In the genomic region with DNA sequence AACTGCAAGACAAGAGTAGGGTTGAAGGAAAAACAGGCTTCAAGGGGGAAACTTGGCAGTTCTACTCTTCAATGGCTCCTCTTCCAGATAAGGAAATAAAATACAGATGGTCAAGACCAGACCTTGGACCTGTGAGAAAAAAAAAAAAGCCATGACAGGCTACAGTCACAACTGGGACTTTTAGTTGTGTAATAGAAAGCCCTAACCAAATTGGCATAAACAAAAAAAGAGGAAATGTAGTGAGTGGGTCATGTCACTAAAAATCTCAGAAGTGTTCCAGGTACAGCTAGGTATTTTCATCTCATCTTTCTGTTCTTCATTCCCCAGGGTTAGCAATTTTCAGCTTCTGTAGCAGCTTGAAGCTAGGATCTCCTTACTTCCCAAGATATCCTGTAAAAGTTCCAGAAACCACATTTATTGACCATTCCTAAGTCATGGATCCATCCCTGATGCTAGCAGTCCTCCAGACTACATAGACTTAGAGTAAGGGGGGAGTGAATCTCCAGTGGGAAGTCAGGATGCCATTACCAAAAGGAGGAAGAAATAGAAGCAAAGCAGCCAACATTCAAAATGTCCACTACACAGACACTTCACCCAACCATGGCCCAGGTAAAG, we compare ENCODE assay signal across 1 cellular context.
A peak's percentile ranks its signal among the peaks of the same experiment; 100 is the strongest.
TF ChIP-seq lines count a peak whose summit lies in the region.

No MANE protein-coding gene starts in this region.

TF ChIP-seq in GM12878, 131 proteins besides CTCF, POLR2A, EP300 and RAD21 (continued from another document):
- TF ChIP-seq IKZF2 (IDR thresholded peaks at IDR 0.05) (peak; percentile 57 to 69), ZNF207 (IDR thresholded peaks at IDR 0.05; ENCODE audit: borderline replicate concordance) (no peak), USF2 (IDR thresholded peaks at IDR 0.05; ENCODE audit: borderline replicate concordance, low read depth, low read length) (no peak), EGR1 (IDR thresholded peaks at IDR 0.05; ENCODE audit: borderline replicate concordance in 1 of 2, low read depth in 2 of 2, low read length in 2 of 2) (no peak), ASH2L (IDR thresholded peaks at IDR 0.05; ENCODE audit: borderline replicate concordance, low read depth) (no peak), NR2F1 (conservative IDR thresholded peaks at IDR 0.05) (no peak), LARP7 (IDR thresholded peaks at IDR 0.05) (no peak), EED (IDR thresholded peaks at IDR 0.05; ENCODE audit: low read depth) (peak; percentile 37), RFX5 (IDR thresholded peaks at IDR 0.05; ENCODE audit: low read depth, low read length) (no peak), POU2F2 (IDR thresholded peaks at IDR 0.05; ENCODE audit: borderline replicate concordance, low read depth, low read length) (no peak), HCFC1 (IDR thresholded peaks at IDR 0.05; ENCODE audit: low read length) (no peak), CHD2 (IDR thresholded peaks at IDR 0.05; ENCODE audit: borderline replicate concordance, low read depth, low read length) (0 out of 2 replicates have a peak, but pooled peaks have one; percentile 20), NRF1 (conservative IDR thresholded peaks at IDR 0.05; ENCODE audit: low read depth, low read length) (no peak), ATF7 (IDR thresholded peaks at IDR 0.05; ENCODE audit: low read depth) (peak; percentile 68), RUNX3 (IDR thresholded peaks at IDR 0.05; ENCODE audit: low read length) (peak; percentile 29; the same call in 1 of the 2 replicates), IKZF1 (conservative IDR thresholded peaks at IDR 0.05) (peak; percentile 68; the same call in 1 of the 2 replicates), ZNF384 (IDR thresholded peaks at IDR 0.05; ENCODE audit: borderline replicate concordance, low read depth, low read length) (peak; percentile 88), HDAC6 (IDR thresholded peaks at IDR 0.05; ENCODE audit: unreplicated experiment) (no peak), MTA2 (IDR thresholded peaks at IDR 0.05; ENCODE audit: low read depth) (0 out of 2 replicates have a peak, but pooled peaks have one; percentile 12)
- TF ChIP-seq, protein P1, sequence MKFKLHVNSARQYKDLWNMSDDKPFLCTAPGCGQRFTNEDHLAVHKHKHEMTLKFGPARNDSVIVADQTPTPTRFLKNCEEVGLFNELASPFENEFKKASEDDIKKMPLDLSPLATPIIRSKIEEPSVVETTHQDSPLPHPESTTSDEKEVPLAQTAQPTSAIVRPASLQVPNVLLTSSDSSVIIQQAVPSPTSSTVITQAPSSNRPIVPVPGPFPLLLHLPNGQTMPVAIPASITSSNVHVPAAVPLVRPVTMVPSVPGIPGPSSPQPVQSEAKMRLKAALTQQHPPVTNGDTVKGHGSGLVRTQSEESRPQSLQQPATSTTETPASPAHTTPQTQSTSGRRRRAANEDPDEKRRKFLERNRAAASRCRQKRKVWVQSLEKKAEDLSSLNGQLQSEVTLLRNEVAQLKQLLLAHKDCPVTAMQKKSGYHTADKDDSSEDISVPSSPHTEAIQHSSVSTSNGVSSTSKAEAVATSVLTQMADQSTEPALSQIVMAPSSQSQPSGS (IDR thresholded peaks at IDR 0.05; ENCODE audit: low read length): peak; percentile 44; the same call in 1 of the 2 replicates
- TF ChIP-seq, protein P2, sequence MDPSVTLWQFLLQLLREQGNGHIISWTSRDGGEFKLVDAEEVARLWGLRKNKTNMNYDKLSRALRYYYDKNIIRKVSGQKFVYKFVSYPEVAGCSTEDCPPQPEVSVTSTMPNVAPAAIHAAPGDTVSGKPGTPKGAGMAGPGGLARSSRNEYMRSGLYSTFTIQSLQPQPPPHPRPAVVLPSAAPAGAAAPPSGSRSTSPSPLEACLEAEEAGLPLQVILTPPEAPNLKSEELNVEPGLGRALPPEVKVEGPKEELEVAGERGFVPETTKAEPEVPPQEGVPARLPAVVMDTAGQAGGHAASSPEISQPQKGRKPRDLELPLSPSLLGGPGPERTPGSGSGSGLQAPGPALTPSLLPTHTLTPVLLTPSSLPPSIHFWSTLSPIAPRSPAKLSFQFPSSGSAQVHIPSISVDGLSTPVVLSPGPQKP (IDR thresholded peaks at IDR 0.05; ENCODE audit: low read depth, low read length): no peak
- TF ChIP-seq, protein P3, sequence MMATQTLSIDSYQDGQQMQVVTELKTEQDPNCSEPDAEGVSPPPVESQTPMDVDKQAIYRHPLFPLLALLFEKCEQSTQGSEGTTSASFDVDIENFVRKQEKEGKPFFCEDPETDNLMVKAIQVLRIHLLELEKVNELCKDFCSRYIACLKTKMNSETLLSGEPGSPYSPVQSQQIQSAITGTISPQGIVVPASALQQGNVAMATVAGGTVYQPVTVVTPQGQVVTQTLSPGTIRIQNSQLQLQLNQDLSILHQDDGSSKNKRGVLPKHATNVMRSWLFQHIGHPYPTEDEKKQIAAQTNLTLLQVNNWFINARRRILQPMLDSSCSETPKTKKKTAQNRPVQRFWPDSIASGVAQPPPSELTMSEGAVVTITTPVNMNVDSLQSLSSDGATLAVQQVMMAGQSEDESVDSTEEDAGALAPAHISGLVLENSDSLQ (IDR thresholded peaks at IDR 0.05): peak; percentile 28; the same call in 1 of the 2 replicates
- TF ChIP-seq, protein P4, sequence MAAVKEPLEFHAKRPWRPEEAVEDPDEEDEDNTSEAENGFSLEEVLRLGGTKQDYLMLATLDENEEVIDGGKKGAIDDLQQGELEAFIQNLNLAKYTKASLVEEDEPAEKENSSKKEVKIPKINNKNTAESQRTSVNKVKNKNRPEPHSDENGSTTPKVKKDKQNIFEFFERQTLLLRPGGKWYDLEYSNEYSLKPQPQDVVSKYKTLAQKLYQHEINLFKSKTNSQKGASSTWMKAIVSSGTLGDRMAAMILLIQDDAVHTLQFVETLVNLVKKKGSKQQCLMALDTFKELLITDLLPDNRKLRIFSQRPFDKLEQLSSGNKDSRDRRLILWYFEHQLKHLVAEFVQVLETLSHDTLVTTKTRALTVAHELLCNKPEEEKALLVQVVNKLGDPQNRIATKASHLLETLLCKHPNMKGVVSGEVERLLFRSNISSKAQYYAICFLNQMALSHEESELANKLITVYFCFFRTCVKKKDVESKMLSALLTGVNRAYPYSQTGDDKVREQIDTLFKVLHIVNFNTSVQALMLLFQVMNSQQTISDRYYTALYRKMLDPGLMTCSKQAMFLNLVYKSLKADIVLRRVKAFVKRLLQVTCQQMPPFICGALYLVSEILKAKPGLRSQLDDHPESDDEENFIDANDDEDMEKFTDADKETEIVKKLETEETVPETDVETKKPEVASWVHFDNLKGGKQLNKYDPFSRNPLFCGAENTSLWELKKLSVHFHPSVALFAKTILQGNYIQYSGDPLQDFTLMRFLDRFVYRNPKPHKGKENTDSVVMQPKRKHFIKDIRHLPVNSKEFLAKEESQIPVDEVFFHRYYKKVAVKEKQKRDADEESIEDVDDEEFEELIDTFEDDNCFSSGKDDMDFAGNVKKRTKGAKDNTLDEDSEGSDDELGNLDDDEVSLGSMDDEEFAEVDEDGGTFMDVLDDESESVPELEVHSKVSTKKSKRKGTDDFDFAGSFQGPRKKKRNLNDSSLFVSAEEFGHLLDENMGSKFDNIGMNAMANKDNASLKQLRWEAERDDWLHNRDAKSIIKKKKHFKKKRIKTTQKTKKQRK (IDR thresholded peaks at IDR 0.05; ENCODE audit: low read depth, low read length): no peak
- TF ChIP-seq, protein P5, sequence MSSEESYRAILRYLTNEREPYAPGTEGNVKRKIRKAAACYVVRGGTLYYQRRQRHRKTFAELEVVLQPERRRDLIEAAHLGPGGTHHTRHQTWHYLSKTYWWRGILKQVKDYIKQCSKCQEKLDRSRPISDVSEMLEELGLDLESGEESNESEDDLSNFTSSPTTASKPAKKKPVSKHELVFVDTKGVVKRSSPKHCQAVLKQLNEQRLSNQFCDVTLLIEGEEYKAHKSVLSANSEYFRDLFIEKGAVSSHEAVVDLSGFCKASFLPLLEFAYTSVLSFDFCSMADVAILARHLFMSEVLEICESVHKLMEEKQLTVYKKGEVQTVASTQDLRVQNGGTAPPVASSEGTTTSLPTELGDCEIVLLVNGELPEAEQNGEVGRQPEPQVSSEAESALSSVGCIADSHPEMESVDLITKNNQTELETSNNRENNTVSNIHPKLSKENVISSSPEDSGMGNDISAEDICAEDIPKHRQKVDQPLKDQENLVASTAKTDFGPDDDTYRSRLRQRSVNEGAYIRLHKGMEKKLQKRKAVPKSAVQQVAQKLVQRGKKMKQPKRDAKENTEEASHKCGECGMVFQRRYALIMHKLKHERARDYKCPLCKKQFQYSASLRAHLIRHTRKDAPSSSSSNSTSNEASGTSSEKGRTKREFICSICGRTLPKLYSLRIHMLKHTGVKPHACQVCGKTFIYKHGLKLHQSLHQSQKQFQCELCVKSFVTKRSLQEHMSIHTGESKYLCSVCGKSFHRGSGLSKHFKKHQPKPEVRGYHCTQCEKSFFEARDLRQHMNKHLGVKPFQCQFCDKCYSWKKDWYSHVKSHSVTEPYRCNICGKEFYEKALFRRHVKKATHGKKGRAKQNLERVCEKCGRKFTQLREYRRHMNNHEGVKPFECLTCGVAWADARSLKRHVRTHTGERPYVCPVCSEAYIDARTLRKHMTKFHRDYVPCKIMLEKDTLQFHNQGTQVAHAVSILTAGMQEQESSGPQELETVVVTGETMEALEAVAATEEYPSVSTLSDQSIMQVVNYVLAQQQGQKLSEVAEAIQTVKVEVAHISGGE (CRISPR knock-in tag; IDR thresholded peaks at IDR 0.05): no peak
- TF ChIP-seq, protein P6, sequence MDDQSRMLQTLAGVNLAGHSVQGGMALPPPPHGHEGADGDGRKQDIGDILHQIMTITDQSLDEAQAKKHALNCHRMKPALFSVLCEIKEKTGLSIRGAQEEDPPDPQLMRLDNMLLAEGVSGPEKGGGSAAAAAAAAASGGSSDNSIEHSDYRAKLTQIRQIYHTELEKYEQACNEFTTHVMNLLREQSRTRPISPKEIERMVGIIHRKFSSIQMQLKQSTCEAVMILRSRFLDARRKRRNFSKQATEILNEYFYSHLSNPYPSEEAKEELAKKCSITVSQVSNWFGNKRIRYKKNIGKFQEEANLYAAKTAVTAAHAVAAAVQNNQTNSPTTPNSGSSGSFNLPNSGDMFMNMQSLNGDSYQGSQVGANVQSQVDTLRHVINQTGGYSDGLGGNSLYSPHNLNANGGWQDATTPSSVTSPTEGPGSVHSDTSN (IDR thresholded peaks at IDR 0.05; ENCODE audit: insufficient replicate concordance, low read depth, low read length): no peak
- TF ChIP-seq, protein P7, sequence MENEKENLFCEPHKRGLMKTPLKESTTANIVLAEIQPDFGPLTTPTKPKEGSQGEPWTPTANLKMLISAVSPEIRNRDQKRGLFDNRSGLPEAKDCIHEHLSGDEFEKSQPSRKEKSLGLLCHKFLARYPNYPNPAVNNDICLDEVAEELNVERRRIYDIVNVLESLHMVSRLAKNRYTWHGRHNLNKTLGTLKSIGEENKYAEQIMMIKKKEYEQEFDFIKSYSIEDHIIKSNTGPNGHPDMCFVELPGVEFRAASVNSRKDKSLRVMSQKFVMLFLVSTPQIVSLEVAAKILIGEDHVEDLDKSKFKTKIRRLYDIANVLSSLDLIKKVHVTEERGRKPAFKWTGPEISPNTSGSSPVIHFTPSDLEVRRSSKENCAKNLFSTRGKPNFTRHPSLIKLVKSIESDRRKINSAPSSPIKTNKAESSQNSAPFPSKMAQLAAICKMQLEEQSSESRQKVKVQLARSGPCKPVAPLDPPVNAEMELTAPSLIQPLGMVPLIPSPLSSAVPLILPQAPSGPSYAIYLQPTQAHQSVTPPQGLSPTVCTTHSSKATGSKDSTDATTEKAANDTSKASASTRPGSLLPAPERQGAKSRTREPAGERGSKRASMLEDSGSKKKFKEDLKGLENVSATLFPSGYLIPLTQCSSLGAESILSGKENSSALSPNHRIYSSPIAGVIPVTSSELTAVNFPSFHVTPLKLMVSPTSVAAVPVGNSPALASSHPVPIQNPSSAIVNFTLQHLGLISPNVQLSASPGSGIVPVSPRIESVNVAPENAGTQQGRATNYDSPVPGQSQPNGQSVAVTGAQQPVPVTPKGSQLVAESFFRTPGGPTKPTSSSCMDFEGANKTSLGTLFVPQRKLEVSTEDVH (IDR thresholded peaks at IDR 0.05; ENCODE audit: low read depth, partially characterized antibody): no peak
